In genomic region chr10:97433430-97434001, GRCh38 we compare ENCODE assay signal across 16 cellular contexts. TPM values are rescaled to one million over a fixed set of nuclear protein-coding genes. Genes with fewer than 3 reads are reported as not detected.
DNase-seq lines count a peak whose midpoint lies in the region; FAIRE-seq and TF ChIP-seq lines count a peak whose summit lies in the region.
"Had no signal": no experiment of that assay in that cellular context is flagged by ENCODE, and none has a peak within 500 bp of the region (broad histone marks: within the 10 kb centered on the region; RNA-seq: fewer than 3 reads in every experiment).

No MANE protein-coding gene starts in this region.

- H3K36me3 ChIP-seq in BE2C: peaks cover 74% of the 10 kb centered on the region

- POLR2A ChIA-PET in activated CD4-positive, alpha-beta memory T cell treated with anti-CD3 and anti-CD28 coated beads for 36 hours (lab: Charles Lee): interaction anchor here (0.8 to 2.9 kb wide), 5 partner anchors 10 to 32 kb away, joined by 3 to 37 read pairs (median 9); partner anchors contain the start of gene RRP12
- POLR2A ChIA-PET in activated CD4-positive, alpha-beta memory T cell treated with anti-CD3 and anti-CD28 coated beads, Interleukin-2, amount 10 ng/mL, durations not matched to agents 7 days and 5 days (lab: Charles Lee): interaction anchor here (0.8 to 1.9 kb wide), 6 partner anchors 11 to 34 kb away, joined by 3 to 8 read pairs (median 4); partner anchors contain the start of gene RRP12

- H3K9me3 Mint-ChIP-seq in activated CD4-positive, alpha-beta memory T cell treated with anti-CD3 and anti-CD28 coated beads for 36 hours: no peaks in the 10 kb centered on the region
- no peaks in the 10 kb centered on the region for H3K9me3 Mint-ChIP-seq in activated CD4-positive, alpha-beta memory T cell treated with anti-CD3 and anti-CD28 coated beads, Interleukin-2, amount 10 ng/mL, durations not matched to agents 7 days and 5 days
- H3K9me3 Mint-ChIP-seq in nephron progenitor cell: no peaks in the 10 kb centered on the region
- H3K9me3 Mint-ChIP-seq: activated B cell treated with CpG ODN at 0.5 μM for 24 hours; CD4-positive, CD25-positive, alpha-beta regulatory T cell; T-cell had no signal

- no peaks in the 10 kb centered on the region for H3K27me3 Mint-ChIP-seq in activated CD4-positive, alpha-beta memory T cell treated with anti-CD3 and anti-CD28 coated beads for 36 hours
- H3K27me3 Mint-ChIP-seq in activated CD4-positive, alpha-beta memory T cell treated with anti-CD3 and anti-CD28 coated beads, Interleukin-2, amount 10 ng/mL, durations not matched to agents 7 days and 5 days: no peaks in the 10 kb centered on the region
- H3K27me3 Mint-ChIP-seq in nephron progenitor cell (ENCODE audit: low read depth, poor library complexity): no peaks in the 10 kb centered on the region
- H3K27me3 Mint-ChIP-seq: activated B cell treated with CpG ODN at 0.5 μM for 24 hours; CD4-positive, CD25-positive, alpha-beta regulatory T cell; T-cell had no signal

- DNase-seq in activated CD4-positive, alpha-beta memory T cell treated with anti-CD3 and anti-CD28 coated beads for 36 hours: no peak
- DNase-seq in activated CD4-positive, alpha-beta memory T cell treated with anti-CD3 and anti-CD28 coated beads, Interleukin-2, amount 10 ng/mL, durations not matched to agents 7 days and 5 days: no peak
- peak; percentile 48 for DNase-seq in RCC 7860 (ENCODE audit: low spot score)
- DNase-seq in nephron progenitor cell: no peak
- DNase-seq in BE2C: no peak
- no peak for DNase-seq in T-helper 9 cell
- DNase-seq: activated B cell treated with CpG ODN at 0.5 μM for 24 hours; CD4-positive, CD25-positive, alpha-beta regulatory T cell; foreskin keratinocyte; left lung; NCI-H1048; psoas muscle; stimulated activated CD4-positive, alpha-beta T cell treated with anti-CD3 and anti-CD28 coated beads, Interleukin-15, amount 100 ng/mL, for 24 hours; T-cell had no signal

- no peak overlapping the region for H3K4me3 ChIP-seq in BE2C (ENCODE audit: low read depth, low read length)
- H3K4me3 ChIP-seq: left lung, psoas muscle, suprapubic skin had no signal

- intact Hi-C loops in activated CD4-positive, alpha-beta memory T cell treated with anti-CD3 and anti-CD28 coated beads for 36 hours (cut with micrococcal nuclease): no loop called here

- H3K27me3 ChIP-seq in BE2C: no peaks in the 10 kb centered on the region
- H3K27me3 ChIP-seq: foreskin keratinocyte, left lung, suprapubic skin had no signal

- H3K9me3 ChIP-seq in BE2C: no peaks in the 10 kb centered on the region
- H3K9me3 ChIP-seq: left lung, psoas muscle, suprapubic skin had no signal

- H3K27ac Mint-ChIP-seq in activated CD4-positive, alpha-beta memory T cell treated with anti-CD3 and anti-CD28 coated beads for 36 hours: peak overlapping the region; percentile 86
- no peak overlapping the region for H3K27ac Mint-ChIP-seq in activated CD4-positive, alpha-beta memory T cell treated with anti-CD3 and anti-CD28 coated beads, Interleukin-2, amount 10 ng/mL, durations not matched to agents 7 days and 5 days
- H3K27ac Mint-ChIP-seq in nephron progenitor cell: peak overlapping the region; percentile 96
- H3K27ac Mint-ChIP-seq: activated B cell treated with CpG ODN at 0.5 μM for 24 hours; CD4-positive, CD25-positive, alpha-beta regulatory T cell had no signal

- peaks cover 26% of the 10 kb centered on the region for H3K4me1 Mint-ChIP-seq in activated CD4-positive, alpha-beta memory T cell treated with anti-CD3 and anti-CD28 coated beads for 36 hours (ENCODE audit: low read depth)
- H3K4me1 Mint-ChIP-seq in activated CD4-positive, alpha-beta memory T cell treated with anti-CD3 and anti-CD28 coated beads, Interleukin-2, amount 10 ng/mL, durations not matched to agents 7 days and 5 days: peaks cover 15% of the 10 kb centered on the region
- H3K4me1 Mint-ChIP-seq in nephron progenitor cell: peaks cover 12% of the 10 kb centered on the region

- H3K4me3 Mint-ChIP-seq in activated CD4-positive, alpha-beta memory T cell treated with anti-CD3 and anti-CD28 coated beads for 36 hours: no peak overlapping the region
- no peak overlapping the region for H3K4me3 Mint-ChIP-seq in activated CD4-positive, alpha-beta memory T cell treated with anti-CD3 and anti-CD28 coated beads, Interleukin-2, amount 10 ng/mL, durations not matched to agents 7 days and 5 days
- H3K4me3 Mint-ChIP-seq in nephron progenitor cell: no peak overlapping the region
- H3K4me3 Mint-ChIP-seq: activated B cell treated with CpG ODN at 0.5 μM for 24 hours; CD4-positive, CD25-positive, alpha-beta regulatory T cell; T-cell had no signal

- CTCF ChIA-PET in activated CD4-positive, alpha-beta memory T cell treated with anti-CD3 and anti-CD28 coated beads for 36 hours (lab: Charles Lee): interaction anchor here (0.7 to 2.5 kb wide), 7 partner anchors 11 to 66 kb away, joined by 3 to 13 read pairs (median 4); no protein-coding TSS in a partner anchor
- CTCF ChIA-PET in activated CD4-positive, alpha-beta memory T cell treated with anti-CD3 and anti-CD28 coated beads, Interleukin-2, amount 10 ng/mL, durations not matched to agents 7 days and 5 days (lab: Charles Lee): interaction anchor here (0.8 to 2.1 kb wide), 2 partner anchors 12 to 26 kb away, joined by 3 to 6 read pairs; no protein-coding TSS in a partner anchor

- H3K36me3 Mint-ChIP-seq in activated CD4-positive, alpha-beta memory T cell treated with anti-CD3 and anti-CD28 coated beads for 36 hours: peaks cover 60% of the 10 kb centered on the region
- peaks cover 72% of the 10 kb centered on the region for H3K36me3 Mint-ChIP-seq in activated CD4-positive, alpha-beta memory T cell treated with anti-CD3 and anti-CD28 coated beads, Interleukin-2, amount 10 ng/mL, durations not matched to agents 7 days and 5 days (ENCODE audit: low read depth)
- H3K36me3 Mint-ChIP-seq in nephron progenitor cell (ENCODE audit: low read depth): peaks cover 42% of the 10 kb centered on the region

- TF ChIP-seq CTCF in nephron progenitor cell (IDR thresholded peaks at IDR 0.05) (no peak), BE2C (IDR thresholded peaks at IDR 0.05; ENCODE audit: low read depth, low read length) (no peak)

- peaks cover 2% of the 10 kb centered on the region for H3K4me1 ChIP-seq in BE2C
- H3K4me1 ChIP-seq: foreskin keratinocyte had no signal

- no peak for FAIRE-seq in RCC 7860 (lab: Jason Lieb, UNC)
- FAIRE-seq: A204.1 had no signal

RNA-seq across cellular contexts. Expression of gene PGAM1, which starts 7.5 kb away (rescaled TPM):
- total RNA-seq in activated CD4-positive, alpha-beta memory T cell treated with anti-CD3 and anti-CD28 coated beads for 36 hours: 1,000 to 10,000 TPM; 1,430 to 1,457 TPM
- total RNA-seq in activated CD4-positive, alpha-beta memory T cell treated with anti-CD3 and anti-CD28 coated beads, Interleukin-2, amount 10 ng/mL, durations not matched to agents 7 days and 5 days: 100 to 1,000 TPM; 509 to 514 TPM
- 409 TPM for polyA plus RNA-seq in BE2C (2012; ENCODE audit: insufficient read depth, insufficient read length, low read depth)

RNA-seq across cellular contexts. Expression of gene EXOSC1, which starts 12.3 kb away (rescaled TPM):
- 10 to 100 TPM; 69.0 to 75.1 TPM for total RNA-seq in activated CD4-positive, alpha-beta memory T cell treated with anti-CD3 and anti-CD28 coated beads for 36 hours
- 10 to 100 TPM; 49.3 to 49.8 TPM for total RNA-seq in activated CD4-positive, alpha-beta memory T cell treated with anti-CD3 and anti-CD28 coated beads, Interleukin-2, amount 10 ng/mL, durations not matched to agents 7 days and 5 days
- 69.9 TPM for polyA plus RNA-seq in BE2C (2012; ENCODE audit: insufficient read depth, insufficient read length, low read depth)

RNA-seq across cellular contexts. Expression of gene ZDHHC16, which starts 12.5 kb away (rescaled TPM):
- total RNA-seq in activated CD4-positive, alpha-beta memory T cell treated with anti-CD3 and anti-CD28 coated beads for 36 hours: 10 to 100 TPM; 42.5 to 43.6 TPM
- total RNA-seq in activated CD4-positive, alpha-beta memory T cell treated with anti-CD3 and anti-CD28 coated beads, Interleukin-2, amount 10 ng/mL, durations not matched to agents 7 days and 5 days: 10 to 100 TPM; 33.9 to 35.7 TPM
- 18.8 TPM for polyA plus RNA-seq in BE2C (2012; ENCODE audit: insufficient read depth, insufficient read length, low read depth)

RNA-seq across cellular contexts. Expression of gene RRP12, which starts 32.4 kb away (rescaled TPM):
- 10 to 100 TPM; 40.4 to 41.8 TPM for total RNA-seq in activated CD4-positive, alpha-beta memory T cell treated with anti-CD3 and anti-CD28 coated beads for 36 hours
- total RNA-seq in activated CD4-positive, alpha-beta memory T cell treated with anti-CD3 and anti-CD28 coated beads, Interleukin-2, amount 10 ng/mL, durations not matched to agents 7 days and 5 days: 10 to 100 TPM; 16.2 to 18.1 TPM
- 115 TPM for polyA plus RNA-seq in BE2C (2012; ENCODE audit: insufficient read depth, insufficient read length, low read depth)
